1 cellular context compared by ENCODE assay signal in the genomic region with DNA sequence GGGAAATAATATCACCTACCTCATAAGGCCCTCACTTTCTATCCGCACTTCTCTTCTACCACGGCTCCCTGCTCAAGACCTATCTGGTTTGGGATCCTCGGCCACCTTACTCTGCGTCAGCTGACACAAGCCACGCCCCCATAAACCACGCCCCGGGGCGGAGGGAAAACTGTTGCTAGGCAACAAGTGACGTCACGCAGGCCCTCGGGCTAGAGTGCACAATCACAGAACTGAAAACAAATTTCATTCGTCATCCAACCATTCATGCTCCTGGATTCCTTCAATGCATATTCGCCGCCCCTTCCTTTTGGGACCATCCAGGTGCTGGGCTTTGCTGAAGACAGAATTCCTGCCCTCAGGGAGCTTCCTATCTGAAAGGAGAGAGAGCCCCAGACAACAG.
TF ChIP-seq lines count a peak whose summit lies in the region.

No MANE protein-coding gene starts in this region.

TF ChIP-seq in K562, 482 proteins besides CTCF, POLR2A, EP300 and RAD21 (continued from another document and continues in another):
- TF ChIP-seq, protein P1, sequence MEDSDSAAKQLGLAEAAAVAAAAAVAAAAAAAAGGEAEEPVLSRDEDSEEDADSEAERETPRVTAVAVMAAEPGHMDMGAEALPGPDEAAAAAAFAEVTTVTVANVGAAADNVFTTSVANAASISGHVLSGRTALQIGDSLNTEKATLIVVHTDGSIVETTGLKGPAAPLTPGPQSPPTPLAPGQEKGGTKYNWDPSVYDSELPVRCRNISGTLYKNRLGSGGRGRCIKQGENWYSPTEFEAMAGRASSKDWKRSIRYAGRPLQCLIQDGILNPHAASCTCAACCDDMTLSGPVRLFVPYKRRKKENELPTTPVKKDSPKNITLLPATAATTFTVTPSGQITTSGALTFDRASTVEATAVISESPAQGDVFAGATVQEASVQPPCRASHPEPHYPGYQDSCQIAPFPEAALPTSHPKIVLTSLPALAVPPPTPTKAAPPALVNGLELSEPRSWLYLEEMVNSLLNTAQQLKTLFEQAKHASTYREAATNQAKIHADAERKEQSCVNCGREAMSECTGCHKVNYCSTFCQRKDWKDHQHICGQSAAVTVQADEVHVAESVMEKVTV (CRISPR knock-in tag; IDR thresholded peaks at IDR 0.05), result no peak
- TF ChIP-seq ATF7 (IDR thresholded peaks at IDR 0.05), result peak; percentile 79; the same call in 1 of the 2 replicates
- TF ChIP-seq ZNF785 (CRISPR knock-in tag; IDR thresholded peaks at IDR 0.05), result no peak
- no peak for TF ChIP-seq ZKSCAN3 (CRISPR knock-in tag; IDR thresholded peaks at IDR 0.05)
- no peak for TF ChIP-seq WHSC1 (IDR thresholded peaks at IDR 0.05; ENCODE audit: low read length)
- TF ChIP-seq ADNP (tag; IDR thresholded peaks at IDR 0.05), result no peak
- TF ChIP-seq, protein P2, sequence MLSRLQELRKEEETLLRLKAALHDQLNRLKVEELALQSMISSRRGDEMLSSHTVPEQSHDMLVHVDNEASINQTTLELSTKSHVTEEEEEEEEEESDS (CRISPR knock-in tag; IDR thresholded peaks at IDR 0.05), result no peak
- TF ChIP-seq MEF2D (tag; conservative IDR thresholded peaks at IDR 0.05; ENCODE audit: low read depth), result no peak
- no peak for TF ChIP-seq HNRNPUL1 (IDR thresholded peaks at IDR 0.05; ENCODE audit: low read length)
- no peak for TF ChIP-seq POU5F1 (IDR thresholded peaks at IDR 0.05; ENCODE audit: borderline replicate concordance, low read depth, low read length, partially characterized antibody)
- TF ChIP-seq, protein P3, sequence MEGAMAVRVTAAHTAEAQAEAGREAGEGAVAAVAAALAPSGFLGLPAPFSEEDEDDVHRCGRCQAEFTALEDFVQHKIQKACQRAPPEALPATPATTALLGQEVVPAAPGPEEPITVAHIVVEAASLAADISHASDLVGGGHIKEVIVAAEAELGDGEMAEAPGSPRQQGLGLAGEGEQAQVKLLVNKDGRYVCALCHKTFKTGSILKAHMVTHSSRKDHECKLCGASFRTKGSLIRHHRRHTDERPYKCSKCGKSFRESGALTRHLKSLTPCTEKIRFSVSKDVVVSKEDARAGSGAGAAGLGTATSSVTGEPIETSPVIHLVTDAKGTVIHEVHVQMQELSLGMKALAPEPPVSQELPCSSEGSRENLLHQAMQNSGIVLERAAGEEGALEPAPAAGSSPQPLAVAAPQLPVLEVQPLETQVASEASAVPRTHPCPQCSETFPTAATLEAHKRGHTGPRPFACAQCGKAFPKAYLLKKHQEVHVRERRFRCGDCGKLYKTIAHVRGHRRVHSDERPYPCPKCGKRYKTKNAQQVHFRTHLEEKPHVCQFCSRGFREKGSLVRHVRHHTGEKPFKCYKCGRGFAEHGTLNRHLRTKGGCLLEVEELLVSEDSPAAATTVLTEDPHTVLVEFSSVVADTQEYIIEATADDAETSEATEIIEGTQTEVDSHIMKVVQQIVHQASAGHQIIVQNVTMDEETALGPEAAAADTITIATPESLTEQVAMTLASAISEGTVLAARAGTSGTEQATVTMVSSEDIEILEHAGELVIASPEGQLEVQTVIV (CRISPR knock-in tag; IDR thresholded peaks at IDR 0.05; ENCODE audit: borderline replicate concordance), result no peak
- no peak for TF ChIP-seq SREBF1 (IDR thresholded peaks at IDR 0.05; ENCODE audit: borderline replicate concordance, low read depth, low read length)
- TF ChIP-seq CHAMP1 (IDR thresholded peaks at IDR 0.05), result no peak
- TF ChIP-seq, protein P4, sequence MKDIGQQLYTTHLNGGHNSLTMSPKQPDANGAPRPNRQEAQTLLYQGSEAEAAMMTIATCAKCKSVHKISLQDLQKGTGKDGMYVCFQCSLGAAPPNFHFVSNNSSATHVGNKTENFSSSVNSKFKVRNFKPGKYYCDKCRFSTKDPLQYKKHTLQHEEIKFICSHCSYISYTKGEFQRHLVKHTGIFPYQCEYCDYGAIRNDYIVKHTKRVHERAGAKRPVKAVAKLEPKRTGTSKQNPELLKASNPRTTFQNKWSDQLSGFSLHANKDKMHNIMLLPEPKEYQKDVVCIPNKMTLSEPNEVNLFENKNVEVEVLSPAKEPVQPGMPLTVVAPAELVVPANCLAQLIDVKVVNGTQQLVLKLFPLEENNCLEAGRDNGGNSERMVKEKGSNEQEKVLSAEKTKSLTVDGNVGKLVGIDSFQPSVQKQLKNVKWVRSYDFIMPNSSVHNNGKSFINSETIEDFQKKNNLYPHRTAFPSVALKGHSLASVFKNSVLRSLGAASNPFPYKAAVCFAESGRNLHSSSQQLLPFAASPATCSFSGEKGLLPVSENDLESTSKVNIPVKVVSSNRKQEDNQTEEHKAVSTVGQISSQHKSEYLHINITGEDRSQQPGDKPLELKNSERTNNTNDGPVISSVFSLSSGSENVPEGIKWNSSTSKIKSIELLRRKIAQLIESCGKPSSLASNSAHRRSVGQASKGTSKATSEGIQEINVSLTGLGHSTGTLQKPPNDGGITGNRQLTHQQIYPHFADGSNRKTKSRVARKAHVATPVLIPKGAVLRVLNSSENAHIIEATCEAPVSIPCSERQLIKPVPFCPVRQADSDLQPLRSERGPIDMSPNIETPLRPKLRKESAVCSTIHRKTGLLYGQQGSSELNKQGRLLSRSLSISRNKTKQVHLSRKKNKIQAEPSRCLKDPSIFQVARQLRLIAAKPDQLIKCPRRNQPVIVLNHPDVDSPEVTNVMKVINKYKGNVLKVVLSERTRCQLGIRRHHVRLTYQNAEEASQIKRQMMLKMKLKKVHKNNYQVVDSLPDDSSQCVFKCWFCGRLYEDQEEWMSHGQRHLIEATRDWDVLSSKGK (CRISPR knock-in tag; IDR thresholded peaks at IDR 0.05), result no peak
- TF ChIP-seq RAD51 (IDR thresholded peaks at IDR 0.05; ENCODE audit: borderline replicate concordance, low read depth), result peak; percentile 71
- no peak for TF ChIP-seq HEY1 (CRISPR knock-in tag; IDR thresholded peaks at IDR 0.05; ENCODE audit: borderline replicate concordance)
- no peak for TF ChIP-seq MAX (CRISPR knock-in tag; IDR thresholded peaks at IDR 0.05)
- TF ChIP-seq RBM14 (IDR thresholded peaks at IDR 0.05; ENCODE audit: borderline replicate concordance, insufficient read depth, low read depth, low read length), result no peak
- no peak for TF ChIP-seq CREB5 (CRISPR knock-in tag; IDR thresholded peaks at IDR 0.05)
- TF ChIP-seq ZNF184 (CRISPR knock-in tag; IDR thresholded peaks at IDR 0.05), result no peak
- no peak for TF ChIP-seq HCFC1 (IDR thresholded peaks at IDR 0.05; ENCODE audit: low read depth, low read length)
- TF ChIP-seq ARID2 (IDR thresholded peaks at IDR 0.05), result no peak
- no peak for TF ChIP-seq MTA2 (IDR thresholded peaks at IDR 0.05; ENCODE audit: low read depth)
- no peak for TF ChIP-seq PTRF (tag; IDR thresholded peaks at IDR 0.05)
- TF ChIP-seq KDM4B (IDR thresholded peaks at IDR 0.05; ENCODE audit: borderline replicate concordance in 2 of 2, low read depth in 1 of 2), result no peak
- TF ChIP-seq, protein P5, sequence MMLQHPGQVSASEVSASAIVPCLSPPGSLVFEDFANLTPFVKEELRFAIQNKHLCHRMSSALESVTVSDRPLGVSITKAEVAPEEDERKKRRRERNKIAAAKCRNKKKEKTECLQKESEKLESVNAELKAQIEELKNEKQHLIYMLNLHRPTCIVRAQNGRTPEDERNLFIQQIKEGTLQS (IDR thresholded peaks at IDR 0.05), result peak; percentile 86
- TF ChIP-seq, protein P5 (CRISPR knock-in tag; conservative IDR thresholded peaks at IDR 0.05), result no peak
- no peak for TF ChIP-seq THAP12 (CRISPR knock-in tag; IDR thresholded peaks at IDR 0.05)
- peak; percentile 98 for TF ChIP-seq RFX1 (IDR thresholded peaks at IDR 0.05)
- TF ChIP-seq PATZ1 (CRISPR knock-in tag; IDR thresholded peaks at IDR 0.05; ENCODE audit: borderline replicate concordance), result no peak
- TF ChIP-seq NR2C2 (CRISPR knock-in tag; IDR thresholded peaks at IDR 0.05), result no peak
- TF ChIP-seq NR2C2 (tag; IDR thresholded peaks at IDR 0.05), result no peak
- no peak for TF ChIP-seq THAP7 (CRISPR knock-in tag; IDR thresholded peaks at IDR 0.05)
- TF ChIP-seq C11orf30 (IDR thresholded peaks at IDR 0.05; ENCODE audit: low read depth), result no peak
- TF ChIP-seq TFAP4 (CRISPR knock-in tag; IDR thresholded peaks at IDR 0.05; ENCODE audit: borderline replicate concordance), result peak; percentile 83; the same call in 1 of the 2 replicates
